ENCODE assay signal across 17 cellular contexts in genomic region chr12:28180791-28181190, GRCh38.
"Had no signal": no experiment of that assay in that cellular context is flagged by ENCODE, and none has a peak within 500 bp of the region (broad histone marks: within the 10 kb centered on the region; RNA-seq: fewer than 3 reads in every experiment).

No MANE protein-coding gene starts in this region.

- H3K9me3 ChIP-seq: SK-N-SH had no signal

- DNase-seq: KBM-7, NCI-H1092 treated with DMSO at 0.1 percent for 48 hours, NCI-H1436, NCI-H187, NCI-H2029, NCI-H2081 treated with DMSO at 0.1 percent for 48 hours, NCI-H2171, NCI-H226, NCI-H446, NCI-H510A, NCI-H524 treated with DMSO at 0.1 percent for 48 hours, NCI-H69, NCI-H774, SHP77, SK-N-SH, SW 1271 had no signal

- H3K27ac ChIP-seq: RWPE1 had no signal
